Comparison of ENCODE assay signal across 16 cellular contexts in genomic region chr16:21194771-21195301, GRCh38. TPM values are rescaled to one million over a fixed set of nuclear protein-coding genes. Genes with fewer than 3 reads are reported as not detected.
DNase-seq lines count a peak whose midpoint lies in the region; TF ChIP-seq lines count a peak whose summit lies in the region.
"Had no signal": no experiment of that assay in that cellular context is flagged by ENCODE, and none has a peak within 500 bp of the region (broad histone marks: within the 10 kb centered on the region; RNA-seq: fewer than 3 reads in every experiment).

No MANE protein-coding gene starts in this region.

- DNase-seq in DMS 273 (lab: John Stamatoyannopoulos, UW; ENCODE audit: unreplicated experiment) (peak; percentile 81), DMS 273 treated with DMSO at 0.1 percent for 48 hours (lab: John Stamatoyannopoulos, UW) (no peak), GM23248 (peak; percentile 53), dorsolateral prefrontal cortex (peak in 6 of 10 donors; percentile 24 to 69 (median 48)), putamen (ENCODE audit: low spot score) (peak; percentile 78), C1 segment of cervical spinal cord (lab: John Stamatoyannopoulos, UW) (no peak), cortex of kidney (lab: John Stamatoyannopoulos, UW) (no peak)
- DNase-seq in effector CD8-positive, alpha-beta T cell (lab: John Stamatoyannopoulos, UW) = no peak
- DNase-seq: activated T-cell treated with anti-CD3 and anti-CD28 coated beads for 4 hours, adrenal gland, heart right ventricle had no signal

- H4K20me1 ChIP-seq in GM23248 (ENCODE audit: insufficient read depth) = no peaks in the 10 kb centered on the region

- no peaks in the 10 kb centered on the region for H3K36me3 ChIP-seq in GM23248 (ENCODE audit: low read depth)
- H3K36me3 ChIP-seq: adrenal gland, heart right ventricle had no signal

- H3K27ac ChIP-seq in GM23248 (no peak overlapping the region), dorsolateral prefrontal cortex (no peak overlapping the region)
- H3K27ac ChIP-seq: 22Rv1, adrenal gland, heart right ventricle, VCaP had no signal

- peaks cover 9% of the 10 kb centered on the region; the same call in 1 of the 2 replicates for H3K4me1 ChIP-seq in GM23248 (ENCODE audit: insufficient read depth)
- H3K4me1 ChIP-seq: adrenal gland, heart right ventricle had no signal

- no peaks in the 10 kb centered on the region for H3K79me2 ChIP-seq in GM23248 (ENCODE audit: insufficient read depth)

- in situ Hi-C loops in GM23248 (cut with MboI) = loop anchor here (25.0 kb wide), 1 partner anchor 1117 kb away; no protein-coding TSS in a partner anchor

- H3K27me3 ChIP-seq in GM23248 (replicated peaks; ENCODE audit: insufficient read depth) = peaks cover 21% of the 10 kb centered on the region
- peaks cover 0 to 25% (median 0%) of the 10 kb centered on the region in 45 donors for H3K27me3 ChIP-seq in dorsolateral prefrontal cortex

- no peak overlapping the region for H3K4me2 ChIP-seq in GM23248 (ENCODE audit: unreplicated experiment)
- H3K4me2 ChIP-seq: smooth muscle cell had no signal

- peaks cover 17% of the 10 kb centered on the region for H3F3A ChIP-seq in GM23248 (ENCODE audit: insufficient read depth)

- no peak for TF ChIP-seq CTCF in dorsolateral prefrontal cortex (IDR thresholded peaks at IDR 0.05 in 54 of 56, conservative IDR thresholded peaks at IDR 0.05 in 2 of 56; ENCODE audit: low read depth in 1 of 56, partially characterized antibody in 56 of 56)

- intact Hi-C loops in dorsolateral prefrontal cortex (cut with DNase I) = no loop called here

- 11 to 14% methylated on average over 6 of the region's 6 CpGs for WGBS in GM23248 (ENCODE audit: low coverage in 1 of 2, low lambda C conversion rate in 2 of 2, missing lambda C conversion rate in 2 of 2), 2 experiments

- no peaks in the 10 kb centered on the region for H3K9me2 ChIP-seq in GM23248 (ENCODE audit: insufficient read depth)

- H3K9me3 ChIP-seq in GM23248 (ENCODE audit: low read depth) = no peaks in the 10 kb centered on the region
- H3K9me3 ChIP-seq: adrenal gland had no signal

- no peak overlapping the region for H2AFZ ChIP-seq in GM23248

- H3K4me3 ChIP-seq in GM23248 (no peak overlapping the region), dorsolateral prefrontal cortex (no peak overlapping the region)
- H3K4me3 ChIP-seq: adrenal gland, heart right ventricle, smooth muscle cell had no signal

- no peak overlapping the region for H3K9ac ChIP-seq in GM23248

RNA-seq across cellular contexts. Expression of gene ZP2, which starts 16.5 kb away (rescaled TPM):
- not detected in 2 replicates for total RNA-seq in GM23248 (2014; rRNA removed; shearing (Covaris generic))
- not detected in 2 replicates for polyA plus RNA-seq in GM23248 (2016; fragmentation: Nextera tagmentation; extraction: Ambion mirVana)
- total RNA-seq in dorsolateral prefrontal cortex = under 1 TPM in 1 of 120 experiments, not detected in 119; 0.42 TPM
- total RNA-seq: adrenal gland, H1, heart right ventricle, liver, smooth muscle cell had no signal
- polyA plus RNA-seq: adrenal gland, H1, heart right ventricle, liver, smooth muscle cell had no signal

RNA-seq across cellular contexts. Expression of gene LDAF1, which starts 36.4 kb away (rescaled TPM):
- 30.4 and 67.8 TPM in 2 replicates for total RNA-seq in GM23248 (2014; rRNA removed; shearing (Covaris generic))
- 33.2 and 34.5 TPM in 2 replicates for polyA plus RNA-seq in GM23248 (2016; fragmentation: Nextera tagmentation; extraction: Ambion mirVana)
- 10 to 100 TPM in 5 of 120 experiments, 1 to 10 TPM in 115; 1.5 to 14.0 (median 5.4) TPM for total RNA-seq in dorsolateral prefrontal cortex

RNA-seq across cellular contexts. Expression of gene ANKS4B, which starts 38.7 kb away (rescaled TPM):
- total RNA-seq in GM23248 (2014; rRNA removed; shearing (Covaris generic)) = not detected in 2 replicates
- polyA plus RNA-seq in GM23248 (2016; fragmentation: Nextera tagmentation; extraction: Ambion mirVana) = not detected in 2 replicates
- under 1 TPM in 21 of 120 experiments, not detected in 99; 0.07 to 0.32 (median 0.14) TPM for total RNA-seq in dorsolateral prefrontal cortex
- total RNA-seq: adrenal gland, heart right ventricle, smooth muscle cell had no signal
- polyA plus RNA-seq: adrenal gland, heart right ventricle, smooth muscle cell had no signal

RNA-seq across cellular contexts. Expression of gene DNAH3, which starts 44.2 kb away (rescaled TPM):
- total RNA-seq in GM23248 (2014; rRNA removed; shearing (Covaris generic)) = not detected in 2 replicates
- not detected in 2 replicates for polyA plus RNA-seq in GM23248 (2016; fragmentation: Nextera tagmentation; extraction: Ambion mirVana)
- total RNA-seq in dorsolateral prefrontal cortex = 1 to 10 TPM in 4 of 120 experiments, under 1 TPM in 62, not detected in 54; 0.03 to 2.0 (median 0.33) TPM
- total RNA-seq: liver, smooth muscle cell had no signal
- polyA plus RNA-seq: liver, smooth muscle cell had no signal

Comparison
In these comparisons a context has a peak if more than half of its experiments do, and no peak if none do; other contexts are left out.
1. DNase-seq: peak in DMS 273 (single experiment), GM23248 (single experiment), dorsolateral prefrontal cortex (6 of 10) and putamen (single experiment); none in DMS 273 treated with DMSO at 0.1 percent for 48 hours (single experiment), C1 segment of cervical spinal cord (0 of 14), effector CD8-positive, alpha-beta T cell (single experiment) and cortex of kidney (single experiment).